ENCODE assay signal across 20 cellular contexts in genomic region chr1:93638307-93638847, GRCh38. TPM values are rescaled to one million over a fixed set of nuclear protein-coding genes. Genes with fewer than 3 reads are reported as not detected.
DNase-seq lines count a peak whose midpoint lies in the region; ATAC-seq and TF ChIP-seq lines count a peak whose summit lies in the region.
"Had no signal": no experiment of that assay in that cellular context is flagged by ENCODE, and none has a peak within 500 bp of the region (broad histone marks: within the 10 kb centered on the region; RNA-seq: fewer than 3 reads in every experiment).

No MANE protein-coding gene starts in this region.

- no peak overlapping the region for H2BK12ac ChIP-seq in neuronal stem cell (ENCODE audit: low read length)

- H3K27ac ChIP-seq in Panc1 (ENCODE audit: low read length) (peak overlapping the region; percentile 74), gastroesophageal sphincter (peak overlapping the region in 3 of 4 donors; percentile 22 to 75 (median 64)), neuronal stem cell (replicated peaks; ENCODE audit: low read length) (peak overlapping the region; percentile 14)
- H3K27ac ChIP-seq in CD8-positive, alpha-beta memory T cell (ENCODE audit: low read depth, low read length): no peak overlapping the region
- H3K27ac ChIP-seq: adrenal gland, KMS-11, neutrophil, suprapubic skin had no signal

- WGBS in gastroesophageal sphincter (ENCODE audit: low coverage in 1 of 2), 2 donors: 69 to 75% methylated on average over 2 to 5 of the region's 5 CpGs
- WGBS in neuronal stem cell (ENCODE audit: extremely low coverage in 2 of 2, insufficient read length in 2 of 2, insufficient replicate concordance in 1 of 2), 2 donors: no CpG with 5 or more reads among the region's 5 CpGs

- H3K9ac ChIP-seq in neuronal stem cell (ENCODE audit: low read depth, low read length, poor library complexity): no peak overlapping the region
- H3K9ac ChIP-seq: KMS-11 had no signal

- no peak overlapping the region for H3K18ac ChIP-seq in neuronal stem cell (ENCODE audit: low read length)

- H3K36me3 ChIP-seq in Panc1 (ENCODE audit: control insufficient read depth, insufficient read depth, low read length): no peaks in the 10 kb centered on the region
- H3K36me3 ChIP-seq in gastroesophageal sphincter: no peaks in the 10 kb centered on the region
- H3K36me3 ChIP-seq in neuronal stem cell (replicated peaks in 1 of 2; ENCODE audit: control insufficient read depth in 2 of 2, insufficient read depth in 2 of 2, low read length in 2 of 2): peaks cover 4 to 53% of the 10 kb centered on the region in 2 donors
- no peaks in the 10 kb centered on the region for H3K36me3 ChIP-seq in CD8-positive, alpha-beta memory T cell (ENCODE audit: insufficient read depth, low read length)
- H3K36me3 ChIP-seq: neutrophil had no signal

- H3K27ac Mint-ChIP-seq in Calu3 (ENCODE audit: unreplicated experiment): peak overlapping the region; percentile 63
- H3K27ac Mint-ChIP-seq in CD8-positive, alpha-beta memory T cell: no peak overlapping the region

- no peaks in the 10 kb centered on the region for H3K27me3 Mint-ChIP-seq in Calu3 (ENCODE audit: unreplicated experiment)
- peaks cover 0 to 5% of the 10 kb centered on the region in 2 donors for H3K27me3 Mint-ChIP-seq in CD8-positive, alpha-beta memory T cell
- H3K27me3 Mint-ChIP-seq: CD4-positive, CD25-positive, alpha-beta regulatory T cell had no signal

- no peak overlapping the region for H2BK5ac ChIP-seq in neuronal stem cell (ENCODE audit: low read length)

- H2AK5ac ChIP-seq in neuronal stem cell (ENCODE audit: low read depth, low read length): no peak overlapping the region

- no peak overlapping the region for H3K4ac ChIP-seq in neuronal stem cell (ENCODE audit: low read length)

- no peaks in the 10 kb centered on the region for H3K27me3 ChIP-seq in Panc1 (ENCODE audit: control insufficient read depth, insufficient read depth, low read length)
- no peaks in the 10 kb centered on the region for H3K27me3 ChIP-seq in gastroesophageal sphincter
- no peaks in the 10 kb centered on the region for H3K27me3 ChIP-seq in neuronal stem cell (ENCODE audit: control insufficient read depth in 3 of 3, insufficient read depth in 3 of 3, low read depth in 1 of 3, low read length in 3 of 3)
- no peaks in the 10 kb centered on the region for H3K27me3 ChIP-seq in CD8-positive, alpha-beta memory T cell (ENCODE audit: insufficient read depth, low read length, poor library complexity, severe bottlenecking)
- H3K27me3 ChIP-seq: adrenal gland, neutrophil, suprapubic skin had no signal

- H3K23ac ChIP-seq in neuronal stem cell (ENCODE audit: low read depth, low read length, poor library complexity): no peak overlapping the region

- H3K79me1 ChIP-seq in neuronal stem cell (ENCODE audit: low read depth, low read length): no peaks in the 10 kb centered on the region

- TF ChIP-seq POLR2A in gastroesophageal sphincter (IDR thresholded peaks at IDR 0.05): no peak

- no peak overlapping the region for H2AFZ ChIP-seq in neuronal stem cell (ENCODE audit: low read length)

- H4K91ac ChIP-seq in neuronal stem cell (ENCODE audit: low read depth, low read length, poor library complexity): no peak overlapping the region

- peaks cover 12% of the 10 kb centered on the region for H3K4me1 Mint-ChIP-seq in Calu3 (ENCODE audit: low read depth, unreplicated experiment)
- no peaks in the 10 kb centered on the region for H3K4me1 Mint-ChIP-seq in CD8-positive, alpha-beta memory T cell
- H3K4me1 Mint-ChIP-seq: CD4-positive, CD25-positive, alpha-beta regulatory T cell had no signal

- TF ChIP-seq EP300 in gastroesophageal sphincter (IDR thresholded peaks at IDR 0.05): no peak

- no peak for TF ChIP-seq CTCF in Calu3 (IDR thresholded peaks at IDR 0.05; ENCODE audit: unreplicated experiment)
- TF ChIP-seq CTCF in Panc1 (IDR thresholded peaks at IDR 0.05): no peak
- no peak for TF ChIP-seq CTCF in gastroesophageal sphincter (IDR thresholded peaks at IDR 0.05)

- no peak overlapping the region for H2BK120ac ChIP-seq in neuronal stem cell (ENCODE audit: low read depth, low read length)

- CTCF ChIA-PET in Calu3 (lab: Charles Lee): interaction anchor here (0.8 to 2.2 kb wide), 5 partner anchors 9 to 206 kb away, joined by 3 to 9 read pairs (median 4); no protein-coding TSS in a partner anchor
- CTCF ChIA-PET in Panc1 (lab: Charles Lee): no interaction called here
- CTCF ChIA-PET in CD8-positive, alpha-beta memory T cell (lab: Charles Lee): interaction anchor here (0.9 to 1.0 kb wide), 3 partner anchors 7 to 175 kb away, joined by 3 to 4 read pairs (median 3); no protein-coding TSS in a partner anchor

- H3K4me3 ChIP-seq in Panc1 (ENCODE audit: low read depth in 2 of 2, low read length in 2 of 2) (no peak overlapping the region), gastroesophageal sphincter (no peak overlapping the region), neuronal stem cell (ENCODE audit: low read length in 2 of 2) (no peak overlapping the region)
- H3K4me3 ChIP-seq in CD8-positive, alpha-beta memory T cell (ENCODE audit: low read length): no peak overlapping the region
- H3K4me3 ChIP-seq: adrenal gland, suprapubic skin had no signal

- ATAC-seq in Panc1: peak; percentile 88; the same call in 1 of the 2 replicates
- peak; percentile 49 for ATAC-seq in gastroesophageal sphincter
- no peak for ATAC-seq in GM18861 (IDR thresholded peaks at IDR 0.05; ENCODE audit: unreplicated experiment)
- no peak for ATAC-seq in HG02759 (IDR thresholded peaks at IDR 0.05; ENCODE audit: unreplicated experiment)

- in situ Hi-C loops in Panc1 (cut with HindIII; ENCODE audit: low pct_unique_long_range_greater_than_20kb, low sequenced_read_pairs): no loop called here

- no peak overlapping the region for H3K4me3 Mint-ChIP-seq in Calu3 (ENCODE audit: low read depth, unreplicated experiment)
- no peak overlapping the region for H3K4me3 Mint-ChIP-seq in CD8-positive, alpha-beta memory T cell
- H3K4me3 Mint-ChIP-seq: CD4-positive, CD25-positive, alpha-beta regulatory T cell had no signal

- DNase-seq in Calu3 (no peak), Panc1 (ENCODE audit: low read depth, low spot score) (no peak), neuronal stem cell (ENCODE audit: low spot score) (no peak), NCI-H82 (lab: John Stamatoyannopoulos, UW) (no peak)
- DNase-seq in CD8-positive, alpha-beta memory T cell: no peak
- DNase-seq: activated CD4-positive, alpha-beta T cell treated with anti-CD3 and anti-CD28 coated beads, Interleukin-2, amount 50 U/mL, for 1 hour; activated CD8-positive, alpha-beta memory T cell treated with anti-CD3 and anti-CD28 coated beads, Interleukin-2, amount 50 U/mL, for 4 hours; activated gamma-delta T cell; adrenal gland; CD4-positive, CD25-positive, alpha-beta regulatory T cell; NCI-H187 treated with DMSO at 0.1 percent for 48 hours; NCI-H446; NK-92 treated with Interleukin-12 subunit alpha and Interleukin-12 subunit beta, amount 100 ng/mL, for 24 hours; SW 1271 had no signal

- no peak overlapping the region for H4K8ac ChIP-seq in neuronal stem cell (ENCODE audit: low read depth, low read length)

- H3K9me3 ChIP-seq in Panc1 (ENCODE audit: control insufficient read depth, insufficient read depth, low read depth, low read length): no peaks in the 10 kb centered on the region
- no peaks in the 10 kb centered on the region for H3K9me3 ChIP-seq in gastroesophageal sphincter
- H3K9me3 ChIP-seq in neuronal stem cell (replicated peaks in 1 of 2; ENCODE audit: control insufficient read depth in 2 of 2, insufficient read depth in 1 of 2, low read depth in 1 of 2, low read length in 2 of 2): peaks cover 0 to 18% of the 10 kb centered on the region in 2 donors
- H3K9me3 ChIP-seq in CD8-positive, alpha-beta memory T cell (ENCODE audit: low read length): no peaks in the 10 kb centered on the region
- H3K9me3 ChIP-seq: adrenal gland, neutrophil, suprapubic skin had no signal

- no peak overlapping the region for H3K14ac ChIP-seq in neuronal stem cell (ENCODE audit: low read length)

- no peak overlapping the region for H2BK15ac ChIP-seq in neuronal stem cell (ENCODE audit: low read length)

- H3K4me1 ChIP-seq in Panc1 (ENCODE audit: control insufficient read depth, insufficient read depth, low read length) (peaks cover 7% of the 10 kb centered on the region; the same call in 1 of the 2 replicates), gastroesophageal sphincter (peaks cover 2 to 77% (median 6%) of the 10 kb centered on the region in 3 donors), neuronal stem cell (ENCODE audit: control insufficient read depth in 2 of 2, insufficient read depth in 1 of 2, low read depth in 1 of 2, low read length in 2 of 2) (peaks cover 15 to 21% of the 10 kb centered on the region in 2 donors)
- no peaks in the 10 kb centered on the region for H3K4me1 ChIP-seq in CD8-positive, alpha-beta memory T cell (ENCODE audit: insufficient read depth, low read length)
- H3K4me1 ChIP-seq: suprapubic skin had no signal

- no peaks in the 10 kb centered on the region for H3K36me3 Mint-ChIP-seq in Calu3 (ENCODE audit: insufficient read depth, unreplicated experiment)
- H3K36me3 Mint-ChIP-seq in CD8-positive, alpha-beta memory T cell: no peaks in the 10 kb centered on the region
- H3K36me3 Mint-ChIP-seq: CD4-positive, CD25-positive, alpha-beta regulatory T cell had no signal

- no peak overlapping the region for H3K4me2 ChIP-seq in neuronal stem cell (ENCODE audit: insufficient read depth, low read length, poor library complexity, severe bottlenecking)
- H3K4me2 ChIP-seq: KMS-11 had no signal

- POLR2A ChIA-PET in Panc1 (lab: Charles Lee): interaction anchor here (1.4 kb wide), 1 partner anchor 208 kb away, joined by 3 read pairs; no protein-coding TSS in a partner anchor
- POLR2A ChIA-PET in CD8-positive, alpha-beta memory T cell (lab: Charles Lee): no interaction called here

- intact Hi-C loops in Calu3 (cut with micrococcal nuclease; ENCODE audit: unreplicated experiment): no loop called here
- intact Hi-C loops in Panc1 (cut with micrococcal nuclease; ENCODE audit: unreplicated experiment): loop anchor here (10.0 kb wide), 1 partner anchor 206 kb away; no protein-coding TSS in a partner anchor

- BruUV-seq in Calu3 (replicated peaks; lab: Mats Ljungman, UMichigan): no TSS peak
- BruUV-seq in Panc1 (replicated peaks; lab: Mats Ljungman, UMichigan): no TSS peak

- no peaks in the 10 kb centered on the region for H3K9me3 Mint-ChIP-seq in Calu3 (ENCODE audit: low read depth, unreplicated experiment)
- H3K9me3 Mint-ChIP-seq in CD8-positive, alpha-beta memory T cell: no peaks in the 10 kb centered on the region

RNA-seq across cellular contexts. Expression of gene BCAR3, which starts 43.3 kb away (rescaled TPM):
- total RNA-seq in Calu3 (2022): 15.6 and 15.7 TPM in 2 replicates
- 33.9 TPM for total RNA-seq in Panc1 (2021; ENCODE audit: unreplicated experiment)
- 22.4 TPM for polyA plus RNA-seq in Panc1 (2012; ENCODE audit: insufficient read length)
- 10 to 100 TPM; 33.9 to 40.2 (median 38.3) TPM for total RNA-seq in gastroesophageal sphincter
- 15.9 TPM for polyA plus RNA-seq in neuronal stem cell (2013, experiment 1 of 2)
- 16.0 TPM for polyA plus RNA-seq in neuronal stem cell (2013, experiment 2 of 2)
- total RNA-seq in CD8-positive, alpha-beta memory T cell: under 1 TPM; 0.62 to 0.77 TPM
- polyA plus RNA-seq in CD8-positive, alpha-beta memory T cell: 0.32 TPM

Comparison
In these comparisons a context has a peak if more than half of its experiments do, and no peak if none do; other contexts are left out.
1. ATAC-seq: peak in Panc1 (single experiment) and gastroesophageal sphincter (single experiment); none in GM18861 (single experiment) and HG02759 (single experiment).